In the genomic region with DNA sequence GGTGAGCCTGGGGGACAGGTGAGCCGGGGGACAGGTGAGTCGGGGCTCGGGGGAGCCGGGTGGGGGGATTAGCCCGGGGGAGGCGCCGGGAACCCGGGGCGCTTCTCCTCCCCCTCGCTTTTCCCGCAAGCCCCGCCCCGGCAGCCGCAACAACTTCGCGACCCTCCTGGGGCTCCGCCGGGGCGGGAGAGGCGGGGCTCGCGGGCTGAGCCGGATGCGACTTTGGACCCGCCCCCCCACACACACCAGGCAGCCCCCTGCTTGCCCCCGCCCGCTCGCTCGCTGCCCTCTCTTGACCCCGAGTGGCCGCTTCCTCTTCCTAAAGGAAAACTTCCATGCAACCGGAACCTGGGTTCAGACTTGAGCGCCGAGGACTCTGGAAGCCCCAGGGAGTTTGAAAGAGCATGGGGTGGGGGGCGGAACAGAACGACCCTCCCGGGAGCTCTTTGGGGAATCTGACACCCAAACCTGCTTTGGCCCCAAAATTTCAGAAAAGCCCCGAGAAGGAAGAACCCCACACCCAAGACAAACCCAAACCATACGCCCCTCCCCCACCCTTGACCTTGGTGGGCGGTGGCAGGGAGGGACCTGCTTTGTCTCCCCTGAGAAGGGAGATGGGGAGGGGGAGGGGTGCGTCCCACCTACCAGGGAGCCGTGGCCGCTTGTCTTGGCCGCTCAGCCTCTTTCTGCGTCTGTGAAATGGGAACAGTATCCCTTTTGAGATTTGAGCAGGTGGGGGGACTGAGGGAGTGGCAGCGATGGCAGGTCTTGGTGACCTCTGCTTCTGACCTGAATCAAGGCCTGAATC, we compare ENCODE assay signal across 8 cellular contexts. TPM values are rescaled to one million over a fixed set of nuclear protein-coding genes. Genes with fewer than 3 reads are reported as not detected.
A peak's percentile ranks its signal among the peaks of the same experiment; 100 is the strongest.
DNase-seq lines count a peak whose midpoint lies in the region; TF ChIP-seq lines count a peak whose summit lies in the region.

No MANE protein-coding gene starts in this region.

- H3K4me2 ChIP-seq in neural progenitor cell, result peak overlapping the region; percentile 80

- H3K9me3 Mint-ChIP-seq in neural progenitor cell, result no peaks in the 10 kb centered on the region

- DNase-seq in H7 (peak; percentile 98), NCI-H2196 treated with DMSO at 0.1 percent for 48 hours (lab: John Stamatoyannopoulos, UW; ENCODE audit: unreplicated experiment) (peak; percentile 22), epithelial cell of prostate (ENCODE audit: low read depth, low spot score) (no peak), neural progenitor cell (ENCODE audit: low spot score) (peak; percentile 83), nucleus accumbens (lab: John Stamatoyannopoulos, UW) (no peak), GDM1 (lab: John Stamatoyannopoulos, UW) (no peak), NCI-H524 treated with DMSO at 0.1 percent for 48 hours (lab: John Stamatoyannopoulos, UW) (no peak), SJCRH30 (no peak)

- no peak overlapping the region for H2AFZ ChIP-seq in neural progenitor cell (replicated peaks)

- H3K9me3 ChIP-seq in neural progenitor cell (ENCODE audit: low read depth) (no peaks in the 10 kb centered on the region), SJCRH30 (replicated peaks) (no peaks in the 10 kb centered on the region)

- H3K36me3 ChIP-seq in H7 (replicated peaks; ENCODE audit: control insufficient read depth, insufficient read depth, low read length), result no peaks in the 10 kb centered on the region
- no peaks in the 10 kb centered on the region for H3K36me3 ChIP-seq in neural progenitor cell
- no peaks in the 10 kb centered on the region for H3K36me3 ChIP-seq in SJCRH30

- no peaks in the 10 kb centered on the region for H3K79me2 ChIP-seq in neural progenitor cell (ENCODE audit: low read depth)

- TF ChIP-seq CTCF in neural progenitor cell (IDR thresholded peaks at IDR 0.05), result no peak

- H4K20me1 ChIP-seq in neural progenitor cell (ENCODE audit: low read depth), result peaks cover 9% of the 10 kb centered on the region

- H3K27me3 Mint-ChIP-seq in neural progenitor cell (ENCODE audit: insufficient read depth, low read depth), result no peaks in the 10 kb centered on the region

- H3K27ac Mint-ChIP-seq in neural progenitor cell, result no peak overlapping the region

- H3K4me3 ChIP-seq in H7 (ENCODE audit: insufficient read depth, low read depth, low read length), result peak overlapping the region; percentile 72
- H3K4me3 ChIP-seq in neural progenitor cell, result peak overlapping the region; percentile 61
- no peak overlapping the region for H3K4me3 ChIP-seq in SJCRH30

- H3F3A ChIP-seq in neural progenitor cell (ENCODE audit: low read depth), result peaks cover 23% of the 10 kb centered on the region

- peaks cover 35% of the 10 kb centered on the region for H3K4me1 Mint-ChIP-seq in neural progenitor cell

- peak overlapping the region; percentile 83 for H3K4me3 Mint-ChIP-seq in neural progenitor cell

- H3K9ac ChIP-seq in neural progenitor cell, result no peak overlapping the region

- H3K36me3 Mint-ChIP-seq in neural progenitor cell, result no peaks in the 10 kb centered on the region

- H3K27me3 ChIP-seq in H7 (ENCODE audit: control insufficient read depth, insufficient read depth, low read length) (no peaks in the 10 kb centered on the region), neural progenitor cell (no peaks in the 10 kb centered on the region), SJCRH30 (peaks cover 31% of the 10 kb centered on the region)

- H3K4me1 ChIP-seq in neural progenitor cell (peaks cover 13% of the 10 kb centered on the region), SJCRH30 (peaks cover 13% of the 10 kb centered on the region)

- H3K27ac ChIP-seq in epithelial cell of prostate (peak overlapping the region; percentile 46), neural progenitor cell (no peak overlapping the region), SJCRH30 (no peak overlapping the region)

RNA-seq across cellular contexts. Expression of a gene that starts 0.6 kb away (rescaled TPM):
- 34.7 and 45.8 TPM in 2 replicates for total RNA-seq in H7 (2014; rRNA removed; shearing (Covaris generic))
- 1.3 and 7.8 TPM in 2 replicates for total RNA-seq in neural progenitor cell (ENCODE audit: low replicate concordance)
- total RNA-seq in SJCRH30 (2014; rRNA removed; shearing (Covaris generic)), result 0.18 and 0.57 TPM in 2 replicates

Comparison
In these comparisons a context has a peak if more than half of its experiments do, and no peak if none do; other contexts are left out.
1. DNase-seq: peak in H7 (single experiment), NCI-H2196 treated with DMSO at 0.1 percent for 48 hours (single experiment) and neural progenitor cell (single experiment); none in epithelial cell of prostate (single experiment), nucleus accumbens (0 of 56), GDM1 (single experiment), NCI-H524 treated with DMSO at 0.1 percent for 48 hours (single experiment) and SJCRH30 (0 of 2).